Comparison of ENCODE assay signal across 24 cellular contexts in the genomic region with DNA sequence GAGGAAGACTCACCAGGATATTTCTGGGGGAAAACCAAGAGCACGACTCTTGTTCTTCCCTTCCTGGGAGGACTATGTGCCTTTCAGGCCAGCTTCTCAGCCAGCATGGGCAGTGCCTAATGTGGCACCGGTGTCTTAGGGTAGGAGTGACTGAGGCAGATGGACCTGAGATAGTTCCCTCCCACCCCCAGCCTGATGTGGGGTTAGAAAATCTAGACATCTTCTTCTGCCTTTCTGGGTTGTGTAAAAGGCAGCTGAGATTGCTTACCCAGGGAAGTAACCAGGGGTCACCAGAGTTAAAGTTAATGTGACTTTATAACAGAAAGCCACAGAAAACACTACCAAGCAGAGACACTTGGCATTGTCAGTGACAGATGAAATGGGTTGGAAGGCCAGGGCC.
DNase-seq lines count a peak whose midpoint lies in the region; ATAC-seq and TF ChIP-seq lines count a peak whose summit lies in the region.
"Had no signal": no experiment of that assay in that cellular context is flagged by ENCODE, and none has a peak within 500 bp of the region (broad histone marks: within the 10 kb centered on the region; RNA-seq: fewer than 3 reads in every experiment).

No MANE protein-coding gene starts in this region.

- no peak overlapping the region for H3K4me2 ChIP-seq in neural progenitor cell
- H3K4me2 ChIP-seq: BLaER1 had no signal

- H3K36me3 Mint-ChIP-seq in dendritic cell treated with granulocyte-macrophage colony-stimulating factor and Interleukin-4, amounts not matched to agents 40 ng/mL and 50 ng/mL, for 4 days (ENCODE audit: low read depth) = no peaks in the 10 kb centered on the region
- H3K36me3 Mint-ChIP-seq in neural progenitor cell = no peaks in the 10 kb centered on the region
- no peaks in the 10 kb centered on the region for H3K36me3 Mint-ChIP-seq in immature natural killer cell
- H3K36me3 Mint-ChIP-seq: CD8-positive, alpha-beta memory T cell had no signal

- TF ChIP-seq EP300 in upper lobe of left lung (IDR thresholded peaks at IDR 0.05) = no peak

- TF ChIP-seq CTCF in neural progenitor cell (IDR thresholded peaks at IDR 0.05) = no peak
- no peak for TF ChIP-seq CTCF in upper lobe of left lung (IDR thresholded peaks at IDR 0.05)

- peaks cover 48% of the 10 kb centered on the region for H3K4me1 Mint-ChIP-seq in dendritic cell treated with granulocyte-macrophage colony-stimulating factor and Interleukin-4, amounts not matched to agents 40 ng/mL and 50 ng/mL, for 4 days (ENCODE audit: low read depth)
- no peaks in the 10 kb centered on the region for H3K4me1 Mint-ChIP-seq in neural progenitor cell
- H3K4me1 Mint-ChIP-seq in immature natural killer cell = no peaks in the 10 kb centered on the region

- no peaks in the 10 kb centered on the region for H3K27me3 ChIP-seq in neural progenitor cell
- no peaks in the 10 kb centered on the region for H3K27me3 ChIP-seq in upper lobe of left lung
- H3K27me3 ChIP-seq: BLaER1, Peyer's patch had no signal

- no peak overlapping the region for H3K9ac ChIP-seq in neural progenitor cell
- H3K9ac ChIP-seq: BLaER1, GM23248 had no signal

- no peaks in the 10 kb centered on the region for H3K79me2 ChIP-seq in neural progenitor cell (ENCODE audit: low read depth)

- no peak overlapping the region for H3K27ac ChIP-seq in neural progenitor cell
- peak overlapping the region in 3 of 4 donors; percentile 23 to 45 (median 36) for H3K27ac ChIP-seq in upper lobe of left lung
- H3K27ac ChIP-seq: 22Rv1, BLaER1, GM23248 had no signal

- no peaks in the 10 kb centered on the region for H3F3A ChIP-seq in neural progenitor cell (ENCODE audit: low read depth)

- H2AFZ ChIP-seq in neural progenitor cell (replicated peaks) = peak overlapping the region; percentile 65
- H2AFZ ChIP-seq: GM23248 had no signal

- H3K4me3 ChIP-seq in neural progenitor cell = no peak overlapping the region
- no peak overlapping the region for H3K4me3 ChIP-seq in upper lobe of left lung
- H3K4me3 ChIP-seq: BLaER1, GM23248, HAP-1, K562, Peyer's patch had no signal

- no peaks in the 10 kb centered on the region for H3K27me3 Mint-ChIP-seq in dendritic cell treated with granulocyte-macrophage colony-stimulating factor and Interleukin-4, amounts not matched to agents 40 ng/mL and 50 ng/mL, for 4 days
- H3K27me3 Mint-ChIP-seq in neural progenitor cell (ENCODE audit: insufficient read depth, low read depth) (no peaks in the 10 kb centered on the region), immature natural killer cell (ENCODE audit: low read depth in 3 of 3) (peaks cover 0 to 4% (median 2%) of the 10 kb centered on the region in 3 donors)

- WGBS in upper lobe of left lung, 2 donors = 70 to 86% methylated on average over 2 of the region's 2 CpGs

- ATAC-seq in Right ventricle myocardium superior (ENCODE audit: poor library complexity) = peak; percentile 34
- peak; percentile 55 to 72 for ATAC-seq in upper lobe of left lung (ENCODE audit: low FRiP score in 2 of 2)
- ATAC-seq in GM18502 (IDR thresholded peaks at IDR 0.05; ENCODE audit: poor library complexity, unreplicated experiment) = no peak
- ATAC-seq: K562 had no signal

- peaks cover 9% of the 10 kb centered on the region for H3K9me3 Mint-ChIP-seq in dendritic cell treated with granulocyte-macrophage colony-stimulating factor and Interleukin-4, amounts not matched to agents 40 ng/mL and 50 ng/mL, for 4 days
- H3K9me3 Mint-ChIP-seq in neural progenitor cell (no peaks in the 10 kb centered on the region), immature natural killer cell (peaks cover 0 to 6% (median 0%) of the 10 kb centered on the region in 6 donors)

- DNase-seq in Right ventricle myocardium superior (no peak), cardiac septum (ENCODE audit: low spot score) (no peak), neural progenitor cell (ENCODE audit: low spot score) (no peak), upper lobe of left lung (no peak), amygdala (lab: John Stamatoyannopoulos, UW) (no peak), immature natural killer cell (no peak)
- DNase-seq: ACHN; Calu3; CD8-positive, alpha-beta memory T cell; DMS153; GM23248; MM.1S; NCI-H1048; NCI-H1417 treated with DMSO at 0.1 percent for 48 hours; NCI-H187 treated with DMSO at 0.1 percent for 48 hours; NCI-H510A; NCI-H748 treated with DMSO at 0.1 percent for 48 hours; Peyer's patch had no signal

- H3K27ac Mint-ChIP-seq in dendritic cell treated with granulocyte-macrophage colony-stimulating factor and Interleukin-4, amounts not matched to agents 40 ng/mL and 50 ng/mL, for 4 days = peak overlapping the region; percentile 91
- no peak overlapping the region for H3K27ac Mint-ChIP-seq in neural progenitor cell
- H3K27ac Mint-ChIP-seq in immature natural killer cell = no peak overlapping the region
- H3K27ac Mint-ChIP-seq: CD8-positive, alpha-beta memory T cell had no signal

- peak overlapping the region; percentile 13 for H3K4me3 Mint-ChIP-seq in dendritic cell treated with granulocyte-macrophage colony-stimulating factor and Interleukin-4, amounts not matched to agents 40 ng/mL and 50 ng/mL, for 4 days
- H3K4me3 Mint-ChIP-seq in neural progenitor cell (no peak overlapping the region), immature natural killer cell (no peak overlapping the region)
- H3K4me3 Mint-ChIP-seq: CD8-positive, alpha-beta memory T cell had no signal

- no peaks in the 10 kb centered on the region for H4K20me1 ChIP-seq in neural progenitor cell (ENCODE audit: low read depth)
- H4K20me1 ChIP-seq: BLaER1 had no signal

- TF ChIP-seq POLR2A in upper lobe of left lung (IDR thresholded peaks at IDR 0.05) = no peak

- intact Hi-C loops in Right ventricle myocardium superior (cut with DNase I) = no loop called here
- intact Hi-C loops in cardiac septum (cut with DNase I) = no loop called here
- intact Hi-C loops in dendritic cell treated with granulocyte-macrophage colony-stimulating factor and Interleukin-4, amounts not matched to agents 40 ng/mL and 50 ng/mL, for 4 days (cut with micrococcal nuclease) = no loop called here

- H3K9me3 ChIP-seq in neural progenitor cell (ENCODE audit: low read depth) (no peaks in the 10 kb centered on the region), upper lobe of left lung (no peaks in the 10 kb centered on the region)
- H3K9me3 ChIP-seq: BLaER1, HAP-1, Peyer's patch had no signal

- H3K4me1 ChIP-seq in neural progenitor cell (peaks cover 6% of the 10 kb centered on the region), upper lobe of left lung (no peaks in the 10 kb centered on the region)
- H3K4me1 ChIP-seq: BLaER1, HAP-1, Peyer's patch had no signal

- H3K36me3 ChIP-seq in neural progenitor cell (no peaks in the 10 kb centered on the region), upper lobe of left lung (no peaks in the 10 kb centered on the region)
- H3K36me3 ChIP-seq: BLaER1, HAP-1, Peyer's patch had no signal
